In the genomic region with DNA sequence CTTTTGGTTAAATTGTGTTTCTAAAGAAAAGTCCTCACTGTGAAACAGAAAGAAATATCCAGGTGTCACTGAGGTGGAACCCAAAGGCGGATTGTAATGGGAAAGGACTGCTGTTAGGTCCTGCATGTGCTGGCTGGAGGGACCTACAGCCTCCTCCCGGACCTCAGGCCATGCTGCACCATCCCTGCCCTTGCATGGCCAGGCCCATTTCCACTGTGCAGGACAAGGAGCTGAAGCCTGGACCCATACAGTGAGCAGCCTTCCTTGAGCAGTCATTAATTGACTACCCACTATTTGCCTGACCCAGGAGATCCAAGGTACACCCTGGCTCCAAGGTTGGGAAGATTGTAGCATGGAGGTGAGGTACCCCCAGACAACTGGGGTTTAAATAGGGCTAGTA, we compare ENCODE assay signal across 24 cellular contexts. TPM values are rescaled to one million over a fixed set of nuclear protein-coding genes. Genes with fewer than 3 reads are reported as not detected.
"Had no signal": no experiment of that assay in that cellular context is flagged by ENCODE, and none has a peak within 500 bp of the region (broad histone marks: within the 10 kb centered on the region; RNA-seq: fewer than 3 reads in every experiment).

No MANE protein-coding gene starts in this region.

- DNase-seq: cortex of kidney; effector CD8-positive, alpha-beta T cell; foreskin melanocyte; kidney; left cardiac atrium; left ventricle myocardium inferior; lower lobe of right lung; midbrain; psoas muscle; retina; small intestine; stimulated activated CD4-positive, alpha-beta T cell treated with anti-CD3 and anti-CD28 coated beads, Interleukin-2, amount 100 ng/mL, for 48 hours; stimulated activated naive CD8-positive, alpha-beta T cell treated with anti-CD3 and anti-CD28 coated beads, Interleukin-15, Interleukin-2, amounts not matched to agents 100 U/mL and 50 U/mL, for 24 hours; thyroid gland had no signal

- H3K4me3 ChIP-seq: dorsolateral prefrontal cortex, hepatocyte, left ventricle myocardium inferior, lower lobe of right lung, psoas muscle, suprapubic skin, thyroid gland had no signal

- H3K27ac Mint-ChIP-seq: memory B cell; nephron; stimulated activated effector memory CD8-positive, alpha-beta T cell treated with anti-CD3 and anti-CD28 coated beads, Interleukin-12 subunit alpha, Interleukin-12 subunit beta, amount 100 ng/mL, for 72 hours had no signal

- ATAC-seq: left cardiac atrium; lower lobe of right lung; psoas muscle; stimulated activated effector memory CD8-positive, alpha-beta T cell treated with anti-CD3 and anti-CD28 coated beads, Interleukin-12 subunit alpha, Interleukin-12 subunit beta, amount 100 ng/mL, for 72 hours; stimulated activated naive CD8-positive, alpha-beta T cell treated with anti-CD3 and anti-CD28 coated beads, Interleukin-15, Interleukin-2, amounts not matched to agents 100 U/mL and 50 U/mL, for 24 hours had no signal

- FAIRE-seq: kidney, small intestine had no signal

- H3K27ac ChIP-seq: dorsolateral prefrontal cortex, hepatocyte, left ventricle myocardium inferior, lower lobe of right lung, parathyroid adenoma, psoas muscle, suprapubic skin, thyroid gland had no signal

- H3K9me3 ChIP-seq: lower lobe of right lung, psoas muscle, suprapubic skin, thyroid gland had no signal

- H3K4me3 Mint-ChIP-seq: memory B cell; nephron; stimulated activated effector memory CD8-positive, alpha-beta T cell treated with anti-CD3 and anti-CD28 coated beads, Interleukin-12 subunit alpha, Interleukin-12 subunit beta, amount 100 ng/mL, for 72 hours had no signal

- H3K4me1 ChIP-seq: left ventricle myocardium inferior, lower lobe of right lung, parathyroid adenoma, psoas muscle, suprapubic skin, thyroid gland had no signal

- H3K9me3 Mint-ChIP-seq: nephron; stimulated activated effector memory CD8-positive, alpha-beta T cell treated with anti-CD3 and anti-CD28 coated beads, Interleukin-12 subunit alpha, Interleukin-12 subunit beta, amount 100 ng/mL, for 72 hours had no signal

- H3K36me3 ChIP-seq: left ventricle myocardium inferior, lower lobe of right lung, suprapubic skin, thyroid gland had no signal

- H3K36me3 Mint-ChIP-seq: memory B cell; stimulated activated effector memory CD8-positive, alpha-beta T cell treated with anti-CD3 and anti-CD28 coated beads, Interleukin-12 subunit alpha, Interleukin-12 subunit beta, amount 100 ng/mL, for 72 hours had no signal

- H3K4me1 Mint-ChIP-seq: memory B cell; nephron; stimulated activated effector memory CD8-positive, alpha-beta T cell treated with anti-CD3 and anti-CD28 coated beads, Interleukin-12 subunit alpha, Interleukin-12 subunit beta, amount 100 ng/mL, for 72 hours had no signal

- H3K27me3 ChIP-seq: dorsolateral prefrontal cortex, hepatocyte, thyroid gland had no signal

RNA-seq across cellular contexts. Expression of gene VSTM2B, which starts 17.6 kb away (rescaled TPM):
- total RNA-seq: kidney, left cardiac atrium, left ventricle myocardium inferior, lower lobe of right lung, omental fat pad, psoas muscle, suprapubic skin, thyroid gland, ureter had no signal
- polyA plus RNA-seq: esophagus, psoas muscle had no signal
